In the genomic region with DNA sequence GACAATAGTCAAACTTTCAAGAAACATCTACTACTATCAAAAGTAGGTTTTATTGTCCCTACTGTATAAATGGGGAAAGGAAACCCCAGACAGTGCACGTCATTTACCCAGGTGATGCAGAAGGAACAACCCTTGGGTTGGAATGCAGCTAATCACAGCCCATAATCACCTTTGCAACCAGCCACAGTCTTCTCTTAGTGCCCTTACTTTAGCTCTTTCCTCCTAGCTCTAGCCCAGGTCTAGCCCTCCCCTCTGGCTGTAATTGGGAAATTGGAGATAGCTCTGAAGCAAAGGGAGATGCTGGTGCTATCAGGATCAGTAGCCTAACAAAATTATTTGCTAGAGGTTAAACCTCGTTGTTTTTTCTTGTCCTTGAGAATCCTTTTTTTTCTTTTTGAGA, we compare ENCODE assay signal across 1 cellular context.
TF ChIP-seq lines count a peak whose summit lies in the region.

No MANE protein-coding gene starts in this region.

TF ChIP-seq in GM23338, 12 proteins besides CTCF, POLR2A, EP300 and RAD21:
- TF ChIP-seq REST (IDR thresholded peaks at IDR 0.05; ENCODE audit: unreplicated experiment), result no peak
- TF ChIP-seq EZH2 (IDR thresholded peaks at IDR 0.05; ENCODE audit: low read depth, unreplicated experiment), result no peak
- TF ChIP-seq EZH2phosphoT487 (IDR thresholded peaks at IDR 0.05; ENCODE audit: unreplicated experiment), result no peak
- no peak for TF ChIP-seq ZNF462 (CRISPR knock-in tag; IDR thresholded peaks at IDR 0.05)
- no peak for TF ChIP-seq ZNF331 (CRISPR knock-in tag; IDR thresholded peaks at IDR 0.05; ENCODE audit: low read depth)
- no peak for TF ChIP-seq NANOG (IDR thresholded peaks at IDR 0.05; ENCODE audit: borderline replicate concordance)
- TF ChIP-seq JUNB (IDR thresholded peaks at IDR 0.05; ENCODE audit: unreplicated experiment), result no peak
- no peak for TF ChIP-seq ETS1 (IDR thresholded peaks at IDR 0.05)
- TF ChIP-seq POLR2AphosphoS5 (IDR thresholded peaks at IDR 0.05; ENCODE audit: low read depth), result no peak
- TF ChIP-seq ZNF114 (CRISPR knock-in tag; IDR thresholded peaks at IDR 0.05), result no peak
- no peak for TF ChIP-seq STAT1 (IDR thresholded peaks at IDR 0.05; ENCODE audit: unreplicated experiment)
- no peak for TF ChIP-seq CREB1 (CRISPR knock-in tag; IDR thresholded peaks at IDR 0.05; ENCODE audit: low read depth)
